ENCODE assay signal across 8 cellular contexts in genomic region chr1:234605493-234605982, GRCh38. TPM values are rescaled to one million over a fixed set of nuclear protein-coding genes. Genes with fewer than 3 reads are reported as not detected.
DNase-seq lines count a peak whose midpoint lies in the region; ATAC-seq and TF ChIP-seq lines count a peak whose summit lies in the region.

No MANE protein-coding gene starts in this region.

- CTCF ChIA-PET in HEK293T (lab: Yijun Ruan, JAX): interaction anchor here (0.7 to 2.4 kb wide), 3 partner anchors 97 to 128 kb away, joined by 3 to 13 read pairs (median 6); no protein-coding TSS in a partner anchor
- CTCF ChIA-PET in activated CD4-positive, alpha-beta memory T cell treated with anti-CD3 and anti-CD28 coated beads for 36 hours (lab: Charles Lee): interaction anchor here (1.2 to 3.3 kb wide), 5 partner anchors 106 to 478 kb away, joined by 3 to 23 read pairs (median 9); no protein-coding TSS in a partner anchor

- peaks cover 5% of the 10 kb centered on the region for H3K27me3 Mint-ChIP-seq in activated CD4-positive, alpha-beta memory T cell treated with anti-CD3 and anti-CD28 coated beads for 36 hours
- H3K27me3 Mint-ChIP-seq in glutamatergic neuron (ENCODE audit: unreplicated experiment): peaks cover 39% of the 10 kb centered on the region

- POLR2A ChIA-PET in HEK293T (lab: Yijun Ruan, JAX): interaction anchor here (1.2 to 2.8 kb wide), 10 partner anchors 62 to 140 kb away, joined by 3 to 20 read pairs (median 9); no protein-coding TSS in a partner anchor
- POLR2A ChIA-PET in activated CD4-positive, alpha-beta memory T cell treated with anti-CD3 and anti-CD28 coated beads for 36 hours (lab: Charles Lee): interaction anchor here (0.6 to 4.2 kb wide), 9 partner anchors 104 to 470 kb away, joined by 3 to 34 read pairs (median 4); no protein-coding TSS in a partner anchor

- no peak for TF ChIP-seq CTCF in glutamatergic neuron (IDR thresholded peaks at IDR 0.05; ENCODE audit: partially characterized antibody, unreplicated experiment)
- TF ChIP-seq CTCF in smooth muscle cell (IDR thresholded peaks at IDR 0.05; ENCODE audit: borderline replicate concordance, insufficient read depth, poor library complexity, severe bottlenecking): no peak

- H3K27ac ChIP-seq in smooth muscle cell (ENCODE audit: low read depth): peak overlapping the region; percentile 97

- H3F3A ChIP-seq in smooth muscle cell (ENCODE audit: low read depth): peaks cover 53% of the 10 kb centered on the region

- peak overlapping the region; percentile 99 for H3K4me2 ChIP-seq in smooth muscle cell

- no peaks in the 10 kb centered on the region for H3K36me3 ChIP-seq in smooth muscle cell (ENCODE audit: low read depth)

- peak overlapping the region; percentile 90 for H3K9ac ChIP-seq in smooth muscle cell (ENCODE audit: low read depth)

- peak overlapping the region; percentile 96 for H3K4me3 Mint-ChIP-seq in activated CD4-positive, alpha-beta memory T cell treated with anti-CD3 and anti-CD28 coated beads for 36 hours
- H3K4me3 Mint-ChIP-seq in glutamatergic neuron (ENCODE audit: unreplicated experiment): peak overlapping the region; percentile 99

- peak overlapping the region; percentile 100 for H3K27ac Mint-ChIP-seq in activated CD4-positive, alpha-beta memory T cell treated with anti-CD3 and anti-CD28 coated beads for 36 hours
- H3K27ac Mint-ChIP-seq in glutamatergic neuron (ENCODE audit: unreplicated experiment): peak overlapping the region; percentile 99

- H4K20me1 ChIP-seq in smooth muscle cell (ENCODE audit: low read depth): peaks cover 46% of the 10 kb centered on the region

- peaks cover 37% of the 10 kb centered on the region for H3K4me1 Mint-ChIP-seq in activated CD4-positive, alpha-beta memory T cell treated with anti-CD3 and anti-CD28 coated beads for 36 hours (ENCODE audit: low read depth)
- peaks cover 10% of the 10 kb centered on the region for H3K4me1 Mint-ChIP-seq in glutamatergic neuron (ENCODE audit: low read depth, unreplicated experiment)

- no peak overlapping the region for H2AFZ ChIP-seq in smooth muscle cell (ENCODE audit: low read depth)

- intact Hi-C loops in activated CD4-positive, alpha-beta memory T cell treated with anti-CD3 and anti-CD28 coated beads for 36 hours (cut with micrococcal nuclease): loop anchor here (5.0 kb wide), 1 partner anchor 208 kb away; no protein-coding TSS in a partner anchor

- H3K4me3 ChIP-seq in smooth muscle cell: peak overlapping the region; percentile 82

- H3K79me2 ChIP-seq in smooth muscle cell (ENCODE audit: low read depth): peaks cover 70% of the 10 kb centered on the region

- H3K27me3 ChIP-seq in smooth muscle cell (ENCODE audit: low read depth): no peaks in the 10 kb centered on the region

- ATAC-seq in HG03135 (IDR thresholded peaks at IDR 0.05; ENCODE audit: unreplicated experiment): no peak
- no peak for ATAC-seq in GM19023 (IDR thresholded peaks at IDR 0.05; ENCODE audit: unreplicated experiment)

- in situ Hi-C loops in ACHN (cut with HindIII; ENCODE audit: low pct_ligation_motif_present, low pct_unique_long_range_greater_than_20kb, low sequenced_read_pairs): no loop called here

- H3K9me3 ChIP-seq in smooth muscle cell (replicated peaks; ENCODE audit: low read depth): no peaks in the 10 kb centered on the region

- H3K4me1 ChIP-seq in smooth muscle cell (ENCODE audit: low read depth): peaks cover 57% of the 10 kb centered on the region

- H3K36me3 Mint-ChIP-seq in activated CD4-positive, alpha-beta memory T cell treated with anti-CD3 and anti-CD28 coated beads for 36 hours: peaks cover 60% of the 10 kb centered on the region
- peaks cover 38% of the 10 kb centered on the region for H3K36me3 Mint-ChIP-seq in glutamatergic neuron (ENCODE audit: unreplicated experiment)

- H3K9me3 Mint-ChIP-seq in activated CD4-positive, alpha-beta memory T cell treated with anti-CD3 and anti-CD28 coated beads for 36 hours: no peaks in the 10 kb centered on the region
- H3K9me3 Mint-ChIP-seq in glutamatergic neuron (ENCODE audit: unreplicated experiment): peaks cover 41% of the 10 kb centered on the region

- DNase-seq in HEK293T (ENCODE audit: extremely low spot score) (no peak), glutamatergic neuron (no peak), smooth muscle cell (lab: John Stamatoyannopoulos, UW; ENCODE audit: unreplicated experiment) (no peak), ACHN (no peak), NCI-H1694 (lab: John Stamatoyannopoulos, UW) (no peak)
- no peak for DNase-seq in activated CD4-positive, alpha-beta memory T cell treated with anti-CD3 and anti-CD28 coated beads for 36 hours

- 8% methylated on average over 1 of the region's 1 CpG for WGBS in smooth muscle cell (ENCODE audit: low lambda C conversion rate)

TF ChIP-seq in HEK293T, 16 proteins besides CTCF, POLR2A, EP300 and RAD21:
- TF ChIP-seq FOXK2 (IDR thresholded peaks at IDR 0.05) (no peak), L3MBTL2 (conservative IDR thresholded peaks at IDR 0.05) (no peak), PKNOX1 (IDR thresholded peaks at IDR 0.05) (peak; percentile 30; the same call in 1 of the 2 replicates), HDGF (IDR thresholded peaks at IDR 0.05; ENCODE audit: borderline replicate concordance) (no peak), BHLHE40 (IDR thresholded peaks at IDR 0.05; ENCODE audit: borderline replicate concordance) (no peak), FOXM1 (IDR thresholded peaks at IDR 0.05; ENCODE audit: borderline replicate concordance) (no peak)

RNA-seq across cellular contexts. Expression of gene IRF2BP2, which starts 4.4 kb away (rescaled TPM):
- 100 to 1,000 TPM; 139 to 147 TPM for total RNA-seq in activated CD4-positive, alpha-beta memory T cell treated with anti-CD3 and anti-CD28 coated beads for 36 hours
- total RNA-seq in glutamatergic neuron (ENCODE audit: unreplicated experiment): 199 TPM
- 89.5 and 101 TPM in 2 replicates for total RNA-seq in smooth muscle cell
- 40.3 and 44.5 TPM in 2 replicates for polyA plus RNA-seq in smooth muscle cell
